In genomic region chr17:61404702-61405046, GRCh38 we compare ENCODE assay signal across 12 cellular contexts. TPM values are rescaled to one million over a fixed set of nuclear protein-coding genes. Genes with fewer than 3 reads are reported as not detected.
A peak's percentile ranks its signal among the peaks of the same experiment; 100 is the strongest.
DNase-seq lines count a peak whose midpoint lies in the region; ATAC-seq, FAIRE-seq and TF ChIP-seq lines count a peak whose summit lies in the region.
"Had no signal": no experiment of that assay in that cellular context is flagged by ENCODE, and none has a peak within 500 bp of the region (broad histone marks: within the 10 kb centered on the region; RNA-seq: fewer than 3 reads in every experiment).

No MANE protein-coding gene starts in this region.

- H3K27ac ChIP-seq in CD4-positive, alpha-beta memory T cell (ENCODE audit: low read depth, low read length), result no peak overlapping the region
- no peak overlapping the region for H3K27ac ChIP-seq in WERI-Rb-1

- peaks cover 0 to 4% (median 0%) of the 10 kb centered on the region in 8 donors for H3K9me3 Mint-ChIP-seq in CD4-positive, alpha-beta memory T cell
- H3K9me3 Mint-ChIP-seq: activated naive CD4-positive, alpha-beta T cell treated with anti-CD3 and anti-CD28 coated beads for 36 hours; immature natural killer cell had no signal

- POLR2A ChIA-PET in CD4-positive, alpha-beta memory T cell (lab: Charles Lee; ENCODE audit: partially characterized antibody), result no interaction called here

- peaks cover 50 to 53% of the 10 kb centered on the region in 2 donors for H3K27me3 Mint-ChIP-seq in CD4-positive, alpha-beta memory T cell

- peaks cover 20 to 63% (median 35%) of the 10 kb centered on the region in 4 donors for H3K4me1 Mint-ChIP-seq in CD4-positive, alpha-beta memory T cell

- no peak for FAIRE-seq in H54 (lab: Jason Lieb, UNC)

- H3K4me3 ChIP-seq in CD4-positive, alpha-beta memory T cell (ENCODE audit: low read length in 2 of 2), result no peak overlapping the region
- H3K4me3 ChIP-seq in skeletal muscle cell (ENCODE audit: low read depth, low read length) (peak overlapping the region; percentile 75), WERI-Rb-1 (ENCODE audit: low read depth, low read length) (no peak overlapping the region)

- no peak for TF ChIP-seq POLR2A in H54 (IDR thresholded peaks at IDR 0.05; ENCODE audit: low read depth, low read length)

- H3K9me3 ChIP-seq in CD4-positive, alpha-beta memory T cell (ENCODE audit: control insufficient read depth in 1 of 2, low read length in 2 of 2), result no peaks in the 10 kb centered on the region
- H3K9me3 ChIP-seq in WERI-Rb-1 (ENCODE audit: severe bottlenecking), result no peaks in the 10 kb centered on the region

- H3K36me3 ChIP-seq in CD4-positive, alpha-beta memory T cell (ENCODE audit: insufficient read depth, low read length), result no peaks in the 10 kb centered on the region
- H3K36me3 ChIP-seq in WERI-Rb-1, result no peaks in the 10 kb centered on the region; the same call in 1 of the 2 replicates

- CTCF ChIA-PET in CD4-positive, alpha-beta memory T cell (lab: Charles Lee; ENCODE audit: partially characterized antibody), result interaction anchor here (0.6 to 1.8 kb wide), 3 partner anchors 9 to 22 kb away, joined by 3 to 7 read pairs (median 4); no protein-coding TSS in a partner anchor

- H3K27ac Mint-ChIP-seq in CD4-positive, alpha-beta memory T cell, result no peak overlapping the region
- H3K27ac Mint-ChIP-seq: activated naive CD4-positive, alpha-beta T cell treated with anti-CD3 and anti-CD28 coated beads for 36 hours; immature natural killer cell had no signal

- DNase-seq in CD4-positive, alpha-beta memory T cell, result no peak
- DNase-seq in SK-N-DZ (ENCODE audit: low spot score), result peak; percentile 63
- peak; percentile 43 for DNase-seq in hepatic stellate cell (ENCODE audit: low spot score)
- no peak for DNase-seq in skeletal muscle cell (ENCODE audit: low read depth)
- no peak for DNase-seq in WERI-Rb-1
- DNase-seq in H54 (ENCODE audit: insufficient read length, low spot score), result no peak
- DNase-seq in NCI-H748 treated with DMSO at 0.1 percent for 48 hours (lab: John Stamatoyannopoulos, UW), result no peak
- DNase-seq: activated naive CD4-positive, alpha-beta T cell treated with anti-CD3 and anti-CD28 coated beads for 36 hours; effector CD8-positive, alpha-beta T cell; immature natural killer cell had no signal

- H3K36me3 Mint-ChIP-seq in CD4-positive, alpha-beta memory T cell, result no peaks in the 10 kb centered on the region
- H3K36me3 Mint-ChIP-seq: immature natural killer cell had no signal

- intact Hi-C loops in CD4-positive, alpha-beta memory T cell (cut with micrococcal nuclease), result no loop called here

- H3K27me3 ChIP-seq in CD4-positive, alpha-beta memory T cell (ENCODE audit: insufficient read depth, low read length), result peaks cover 73% of the 10 kb centered on the region
- peaks cover 9% of the 10 kb centered on the region for H3K27me3 ChIP-seq in WERI-Rb-1 (ENCODE audit: insufficient read depth, low read depth, severe bottlenecking)

- no peak for ATAC-seq in GM18498 (IDR thresholded peaks at IDR 0.05; ENCODE audit: unreplicated experiment)

- peak overlapping the region in 5 of 8 donors; percentile 44 to 85 (median 56) for H3K4me3 Mint-ChIP-seq in CD4-positive, alpha-beta memory T cell

- peaks cover 50% of the 10 kb centered on the region for H3K4me1 ChIP-seq in CD4-positive, alpha-beta memory T cell (ENCODE audit: insufficient read depth, low read length)

- no peak for TF ChIP-seq CTCF in WERI-Rb-1 (IDR thresholded peaks at IDR 0.05; ENCODE audit: low read depth, low read length)

RNA-seq across cellular contexts. Expression of gene TBX2, which starts 5.0 kb away (rescaled TPM):
- not detected for total RNA-seq in CD4-positive, alpha-beta memory T cell
- not detected for polyA plus RNA-seq in CD4-positive, alpha-beta memory T cell
- 153 and 188 TPM in 2 replicates for polyA plus RNA-seq in SK-N-DZ (2014; cell fraction: cytosol; rRNA removed)
- 310 and 397 TPM in 2 replicates for polyA plus RNA-seq in SK-N-DZ (2014; cell fraction: nucleus; rRNA removed)
- total RNA-seq: activated naive CD4-positive, alpha-beta T cell treated with anti-CD3 and anti-CD28 coated beads for 36 hours had no signal
- polyA plus RNA-seq: immature natural killer cell had no signal

RNA-seq across cellular contexts. Expression of gene TBX4, which starts 47.5 kb away (rescaled TPM):
- not detected for total RNA-seq in CD4-positive, alpha-beta memory T cell
- not detected for polyA plus RNA-seq in CD4-positive, alpha-beta memory T cell
- polyA plus RNA-seq in SK-N-DZ (2014; cell fraction: cytosol; rRNA removed), result 2.7 and 4.9 TPM in 2 replicates
- 1.9 and 5.6 TPM in 2 replicates for polyA plus RNA-seq in SK-N-DZ (2014; cell fraction: nucleus; rRNA removed)
- total RNA-seq: activated naive CD4-positive, alpha-beta T cell treated with anti-CD3 and anti-CD28 coated beads for 36 hours; omental fat pad had no signal
- polyA plus RNA-seq: immature natural killer cell had no signal

Comparison
In these comparisons a context has a peak if more than half of its experiments do, and no peak if none do; other contexts are left out.
1. DNase-seq: peak in SK-N-DZ (single experiment) and hepatic stellate cell (single experiment); none in CD4-positive, alpha-beta memory T cell (0 of 5), skeletal muscle cell (single experiment), WERI-Rb-1 (single experiment), H54 (single experiment) and NCI-H748 treated with DMSO at 0.1 percent for 48 hours (single experiment).